In the genomic region with DNA sequence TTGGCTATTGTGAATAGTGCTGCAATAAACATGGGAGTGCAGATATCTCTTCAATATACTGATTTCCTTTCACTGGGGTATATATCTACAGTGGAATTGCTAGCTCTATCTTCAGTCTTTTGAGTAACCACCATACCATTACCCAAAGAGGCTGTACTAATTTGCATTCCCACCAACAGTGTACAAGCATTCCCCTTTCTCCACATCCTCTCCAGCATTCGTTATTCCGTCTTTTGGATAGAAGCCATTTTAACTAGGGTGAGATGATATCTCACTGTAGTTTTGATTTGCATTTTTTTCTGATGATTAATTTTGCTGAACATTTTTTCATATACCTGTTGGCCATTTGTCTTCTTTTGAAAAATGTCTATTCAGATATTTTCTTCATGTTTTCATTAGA, we compare ENCODE assay signal across 30 cellular contexts.
"Had no signal": no experiment of that assay in that cellular context is flagged by ENCODE, and none has a peak within 500 bp of the region (broad histone marks: within the 10 kb centered on the region; RNA-seq: fewer than 3 reads in every experiment).

No MANE protein-coding gene starts in this region.

- ATAC-seq: activated CD4-positive, alpha-beta T cell treated with anti-CD3 and anti-CD28 coated beads for 36 hours; activated CD8-positive, alpha-beta memory T cell treated with anti-CD3 and anti-CD28 coated beads, Interleukin-2, amount 10 ng/mL, durations not matched to agents 7 days and 5 days; activated CD8-positive, alpha-beta T cell treated with anti-CD3 and anti-CD28 coated beads, Interleukin-2, amount 10 ng/mL, durations not matched to agents 7 days and 5 days; activated naive CD8-positive, alpha-beta T cell treated with anti-CD3 and anti-CD28 coated beads, Interleukin-2, amount 50 U/mL, for 24 hours; body of pancreas; effector memory CD8-positive, alpha-beta T cell; foreskin keratinocyte; gastrocnemius medialis; heart left ventricle had no signal

- H3K27me3 ChIP-seq: adrenal gland, body of pancreas, esophagus muscularis mucosa, foreskin keratinocyte, gastrocnemius medialis, heart left ventricle had no signal

- H3K27ac ChIP-seq: adrenal gland, body of pancreas, esophagus muscularis mucosa, foreskin keratinocyte, gastrocnemius medialis, heart left ventricle had no signal

- H3K4me3 ChIP-seq: adrenal gland, body of pancreas, esophagus muscularis mucosa, gastrocnemius medialis, heart left ventricle had no signal

- H3K9me3 ChIP-seq: body of pancreas, gastrocnemius medialis had no signal

- H3K4me1 ChIP-seq: adrenal gland, body of pancreas, esophagus muscularis mucosa, foreskin keratinocyte, gastrocnemius medialis, heart left ventricle had no signal

- DNase-seq: activated CD4-positive, alpha-beta memory T cell treated with anti-CD3 and anti-CD28 coated beads for 36 hours; activated CD4-positive, alpha-beta T cell treated with anti-CD3 and anti-CD28 coated beads for 36 hours; activated CD4-positive, alpha-beta T cell treated with anti-CD3 and anti-CD28 coated beads, Interleukin-2, amount 10 ng/mL, durations not matched to agents 24 days and 14 days; activated CD4-positive, CD25-positive, alpha-beta regulatory T cell; activated CD4-positive, CD25-positive, alpha-beta regulatory T cell treated with anti-CD3 and anti-CD28 coated beads, Interleukin-2, amount 50 U/mL, for 72 hours; activated CD8-positive, alpha-beta memory T cell treated with anti-CD3 and anti-CD28 coated beads, Interleukin-2, amount 10 ng/mL, durations not matched to agents 7 days and 5 days; activated CD8-positive, alpha-beta memory T cell treated with anti-CD3 and anti-CD28 coated beads, Interleukin-2, amount 50 U/mL, for 4 hours; activated CD8-positive, alpha-beta T cell treated with anti-CD3 and anti-CD28 coated beads, Interleukin-2, amount 10 ng/mL, durations not matched to agents 7 days and 5 days; activated effector memory CD4-positive, alpha-beta T cell treated with anti-CD3 and anti-CD28 coated beads, Interleukin-2, amount 50 U/mL, for 16 hours; activated naive CD4-positive, alpha-beta T cell treated with anti-CD3 and anti-CD28 coated beads for 36 hours; activated naive CD8-positive, alpha-beta T cell treated with anti-CD3 and anti-CD28 coated beads for 36 hours; activated naive CD8-positive, alpha-beta T cell treated with anti-CD3 and anti-CD28 coated beads, Interleukin-2, amount 50 U/mL, for 24 hours; activated T-cell treated with anti-CD3 and anti-CD28 coated beads, Interleukin-2, amount 50 U/mL, for 1 hour; activated T-cell treated with anti-CD3 and anti-CD28 coated beads, Interleukin-2, amount 50 U/mL, for 48 hours; adrenal gland; amygdala; aorta; body of pancreas; caudate nucleus; cortex of kidney; dermis blood vessel endothelial cell; effector CD4-positive, alpha-beta T cell; effector memory CD8-positive, alpha-beta T cell; erythroblast; gastrocnemius medialis; glutamatergic neuron; heart left ventricle; hypothalamus had no signal

- H3K36me3 ChIP-seq: adrenal gland had no signal
